ENCODE assay signal across 35 cellular contexts in genomic region chr1:177118901-177119300, GRCh38. TPM values are rescaled to one million over a fixed set of nuclear protein-coding genes. Genes with fewer than 3 reads are reported as not detected.
"Had no signal": no experiment of that assay in that cellular context is flagged by ENCODE, and none has a peak within 500 bp of the region (broad histone marks: within the 10 kb centered on the region; RNA-seq: fewer than 3 reads in every experiment).

No MANE protein-coding gene starts in this region.

- H3K9me3 ChIP-seq: body of pancreas, colonic mucosa, esophagus squamous epithelium, gastroesophageal sphincter had no signal

- DNase-seq: activated B cell treated with CpG ODN at 0.5 μM for 24 hours; activated CD4-positive, alpha-beta T cell treated with anti-CD3 and anti-CD28 coated beads for 48 hours; activated CD4-positive, alpha-beta T cell treated with anti-CD3 and anti-CD28 coated beads, Interleukin-2, amount 50 U/mL, for 1 hour; activated CD4-positive, alpha-beta T cell treated with anti-CD3 and anti-CD28 coated beads, Interleukin-2, amount 50 U/mL, for 48 hours; activated CD8-positive, alpha-beta memory T cell treated with anti-CD3 and anti-CD28 coated beads for 24 hours; activated CD8-positive, alpha-beta T cell treated with anti-CD3 and anti-CD28 coated beads for 36 hours; activated effector memory CD4-positive, alpha-beta T cell treated with Interleukin-2 at 50 U/mL for 16 hours; activated gamma-delta T cell treated with Interleukin-2 at 50 U/mL for 16 hours; activated naive CD4-positive, alpha-beta T cell treated with anti-CD3 and anti-CD28 coated beads, Interleukin-2, amount 50 U/mL, for 16 hours; activated naive CD4-positive, alpha-beta T cell treated with Interleukin-2 at 50 U/mL for 16 hours; activated T-cell treated with anti-CD3 and anti-CD28 coated beads, Interleukin-2, amount 50 U/mL, for 4 hours; amniotic stem cell; aorta; body of pancreas; central memory CD4-positive, alpha-beta T cell; cerebellar nuclear complex; colonic mucosa; effector CD4-positive, alpha-beta T cell; effector memory CD8-positive, alpha-beta T cell; erythroblast; esophagus squamous epithelium; foreskin melanocyte; T-helper 1 cell; T-helper 17 cell; T1000; WERI-Rb-1 had no signal

- ATAC-seq: activated CD4-positive, CD25-positive, alpha-beta regulatory T cell treated with anti-CD3 and anti-CD28 coated beads, Interleukin-2, amount 50 U/mL, for 24 hours; activated CD8-positive, alpha-beta T cell treated with anti-CD3 and anti-CD28 coated beads for 36 hours; activated T-cell treated with anti-CD3 and anti-CD28 coated beads, Interleukin-2, amount 50 U/mL, for 4 hours; activated T-helper 17 cell treated with anti-CD3 and anti-CD28 coated beads, Interleukin-2, amount 50 U/mL, for 72 hours; body of pancreas; effector memory CD8-positive, alpha-beta T cell; gastroesophageal sphincter; T-helper 17 cell had no signal

- H3K27me3 Mint-ChIP-seq: activated CD8-positive, alpha-beta T cell treated with anti-CD3 and anti-CD28 coated beads for 36 hours; activated naive CD8-positive, alpha-beta T cell; T-helper 17 cell had no signal

- H3K4me1 ChIP-seq: body of pancreas, colonic mucosa, esophagus squamous epithelium, gastroesophageal sphincter had no signal

- H3K27ac Mint-ChIP-seq: activated B cell treated with CpG ODN at 0.5 μM for 24 hours; activated CD8-positive, alpha-beta T cell treated with anti-CD3 and anti-CD28 coated beads for 36 hours; activated naive CD8-positive, alpha-beta T cell; activated T-helper 17 cell treated with anti-CD3 and anti-CD28 coated beads, Interleukin-2, amount 50 U/mL, for 72 hours; effector memory CD8-positive, alpha-beta T cell; T-helper 17 cell; T-helper 2 cell treated with Interferon-gamma antibody and Interleukin-4, amounts not matched to agents 5 μg/mL and 100 μg/mL, for 36 hours had no signal

- H3K4me3 Mint-ChIP-seq: activated B cell treated with CpG ODN at 0.5 μM for 24 hours; activated CD8-positive, alpha-beta T cell treated with anti-CD3 and anti-CD28 coated beads for 36 hours; activated naive CD8-positive, alpha-beta T cell; activated T-cell treated with anti-CD3 and anti-CD28 coated beads, Interleukin-2, amount 50 U/mL, for 4 hours; activated T-helper 17 cell treated with anti-CD3 and anti-CD28 coated beads, Interleukin-2, amount 50 U/mL, for 72 hours; effector memory CD8-positive, alpha-beta T cell; T-helper 17 cell; T-helper 2 cell treated with Interferon-gamma antibody and Interleukin-4, amounts not matched to agents 5 μg/mL and 100 μg/mL, for 36 hours had no signal

- H3K9me3 Mint-ChIP-seq: activated B cell treated with CpG ODN at 0.5 μM for 24 hours; activated CD8-positive, alpha-beta T cell treated with anti-CD3 and anti-CD28 coated beads for 36 hours; T-helper 2 cell treated with Interferon-gamma antibody and Interleukin-4, amounts not matched to agents 5 μg/mL and 100 μg/mL, for 36 hours had no signal

- H3K27ac ChIP-seq: body of pancreas, cardiac muscle cell, colonic mucosa, esophagus squamous epithelium, gastroesophageal sphincter, WERI-Rb-1 had no signal

- H3K36me3 Mint-ChIP-seq: activated naive CD8-positive, alpha-beta T cell had no signal

- H3K4me3 ChIP-seq: body of pancreas, cardiac muscle cell, colonic mucosa, esophagus squamous epithelium, gastroesophageal sphincter had no signal

- H3K27me3 ChIP-seq: body of pancreas, cardiac muscle cell, colonic mucosa, esophagus squamous epithelium, gastroesophageal sphincter had no signal

- H3K36me3 ChIP-seq: cardiac muscle cell, colonic mucosa, esophagus squamous epithelium, gastroesophageal sphincter, WERI-Rb-1 had no signal

- H3K4me1 Mint-ChIP-seq: activated B cell treated with CpG ODN at 0.5 μM for 24 hours; activated T-helper 17 cell treated with anti-CD3 and anti-CD28 coated beads, Interleukin-2, amount 50 U/mL, for 72 hours; T-helper 17 cell had no signal

RNA-seq across cellular contexts. Expression of gene ASTN1, which starts 45.6 kb away (rescaled TPM):
- total RNA-seq: activated B cell treated with CpG ODN at 0.5 μM for 24 hours; activated CD8-positive, alpha-beta T cell treated with anti-CD3 and anti-CD28 coated beads for 36 hours; activated T-cell treated with anti-CD3 and anti-CD28 coated beads, Interleukin-2, amount 50 U/mL, for 4 hours; activated T-helper 17 cell treated with anti-CD3 and anti-CD28 coated beads, Interleukin-2, amount 50 U/mL, for 72 hours; dermis microvascular lymphatic vessel endothelial cell; fibroblast of villous mesenchyme; glomerular endothelial cell; T-helper 17 cell had no signal

RNA-seq across cellular contexts. Expression of gene BRINP2, which starts 51.9 kb away (rescaled TPM):
- total RNA-seq: activated B cell treated with CpG ODN at 0.5 μM for 24 hours; activated CD8-positive, alpha-beta T cell treated with anti-CD3 and anti-CD28 coated beads for 36 hours; activated T-cell treated with anti-CD3 and anti-CD28 coated beads, Interleukin-2, amount 50 U/mL, for 4 hours; activated T-helper 17 cell treated with anti-CD3 and anti-CD28 coated beads, Interleukin-2, amount 50 U/mL, for 72 hours; aorta; body of pancreas; colonic mucosa; dermis microvascular lymphatic vessel endothelial cell; esophagus squamous epithelium; fibroblast of villous mesenchyme; glomerular endothelial cell; T-helper 17 cell had no signal
